In genomic region chr12:56145218-56145617, GRCh38 we compare ENCODE assay signal across 21 cellular contexts.
"Had no signal": no experiment of that assay in that cellular context is flagged by ENCODE, and none has a peak within 500 bp of the region (broad histone marks: within the 10 kb centered on the region; RNA-seq: fewer than 3 reads in every experiment).

No MANE protein-coding gene starts in this region.

- H3K4me1 Mint-ChIP-seq: neural crest cell had no signal

- H3K4me3 Mint-ChIP-seq: activated CD8-positive, alpha-beta memory T cell treated with anti-CD3 and anti-CD28 coated beads, Interleukin-2, amount 10 ng/mL, durations not matched to agents 7 days and 5 days; activated naive CD4-positive, alpha-beta T cell treated with anti-CD3 and anti-CD28 coated beads for 36 hours; neural crest cell; stimulated activated naive CD8-positive, alpha-beta T cell treated with anti-CD3 and anti-CD28 coated beads, Interleukin-15, amount 100 ng/mL, for 72 hours; T-cell; type B pancreatic cell had no signal

- FAIRE-seq: endometrium had no signal

- H3K27ac Mint-ChIP-seq: activated CD8-positive, alpha-beta memory T cell treated with anti-CD3 and anti-CD28 coated beads, Interleukin-2, amount 10 ng/mL, durations not matched to agents 7 days and 5 days; activated naive CD4-positive, alpha-beta T cell treated with anti-CD3 and anti-CD28 coated beads for 36 hours; activated T-helper 2 cell treated with anti-CD3 and anti-CD28 coated beads, Interferon-gamma antibody, Interleukin-2, Interleukin-4, amounts not matched to agents 10 μg/mL and 5 μg/mL and 100 μg/mL, durations not matched to agents 14 hours and 24 hours and 36 hours; progenitor cell of endocrine pancreas; type B pancreatic cell had no signal

- H3K27me3 Mint-ChIP-seq: activated CD8-positive, alpha-beta memory T cell treated with anti-CD3 and anti-CD28 coated beads, Interleukin-2, amount 10 ng/mL, durations not matched to agents 7 days and 5 days; progenitor cell of endocrine pancreas; stimulated activated naive CD8-positive, alpha-beta T cell treated with anti-CD3 and anti-CD28 coated beads, Interleukin-15, amount 100 ng/mL, for 72 hours; T-cell; type B pancreatic cell had no signal

- DNase-seq: activated CD4-positive, alpha-beta T cell treated with anti-CD3 and anti-CD28 coated beads, Interleukin-2, amount 50 U/mL, for 1 hour; activated CD8-positive, alpha-beta memory T cell treated with anti-CD3 and anti-CD28 coated beads, Interleukin-2, amount 10 ng/mL, durations not matched to agents 7 days and 5 days; activated naive CD4-positive, alpha-beta T cell treated with anti-CD3 and anti-CD28 coated beads for 36 hours; aorta; cortex of kidney; hypothalamus; islet precursor cell; mammary epithelial cell; stimulated activated CD4-positive, alpha-beta T cell treated with anti-CD3 and anti-CD28 coated beads, Interleukin-15, amount 100 ng/mL, for 24 hours; stimulated activated CD4-positive, alpha-beta T cell treated with anti-CD3 and anti-CD28 coated beads, Interleukin-2, amount 100 ng/mL, for 48 hours; stimulated activated naive CD8-positive, alpha-beta T cell treated with anti-CD3 and anti-CD28 coated beads, Interleukin-15, amount 100 ng/mL, for 72 hours; T-cell had no signal

- H3K4me3 ChIP-seq: skin epidermis, testis had no signal

- H3K9me3 ChIP-seq: testis had no signal

- H3K9me3 Mint-ChIP-seq: activated naive CD4-positive, alpha-beta T cell treated with anti-CD3 and anti-CD28 coated beads for 36 hours; activated T-helper 2 cell treated with anti-CD3 and anti-CD28 coated beads, Interferon-gamma antibody, Interleukin-2, Interleukin-4, amounts not matched to agents 10 μg/mL and 5 μg/mL and 100 μg/mL, durations not matched to agents 14 hours and 24 hours and 36 hours; neural crest cell; stimulated activated naive CD8-positive, alpha-beta T cell treated with anti-CD3 and anti-CD28 coated beads, Interleukin-15, amount 100 ng/mL, for 72 hours; T-cell; type B pancreatic cell had no signal

- ATAC-seq: activated CD4-positive, CD25-positive, alpha-beta regulatory T cell treated with anti-CD3 and anti-CD28 coated beads, Interleukin-2, amount 50 U/mL, for 24 hours; activated CD8-positive, alpha-beta memory T cell treated with anti-CD3 and anti-CD28 coated beads, Interleukin-2, amount 10 ng/mL, durations not matched to agents 7 days and 5 days; SK-N-SH treated with all-trans-retinoic acid at 6 μM for 48 hours; stimulated activated naive CD8-positive, alpha-beta T cell treated with anti-CD3 and anti-CD28 coated beads, Interleukin-15, amount 100 ng/mL, for 72 hours; T-cell had no signal

- H3K27me3 ChIP-seq: testis had no signal
